22 cellular contexts compared by ENCODE assay signal in the genomic region with DNA sequence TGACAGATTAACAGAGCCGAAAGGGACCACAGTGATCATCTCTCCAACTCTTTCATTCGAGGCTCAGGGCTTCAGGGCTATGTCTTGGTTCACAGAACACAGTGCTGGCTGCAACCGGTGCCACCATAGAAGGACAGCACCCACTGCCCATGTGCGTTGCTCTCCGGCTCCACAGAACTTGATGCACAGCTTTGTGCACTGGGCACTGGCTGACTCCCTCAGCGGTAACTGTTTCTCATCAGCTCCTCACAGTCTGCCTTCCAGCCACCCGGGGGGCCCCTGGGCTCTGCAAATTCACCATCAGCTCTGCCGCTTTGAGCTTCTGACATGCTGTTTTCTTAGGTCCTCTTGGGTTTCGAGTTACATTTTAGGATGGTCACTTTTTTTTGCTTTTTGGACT.
DNase-seq lines count a peak whose midpoint lies in the region; ATAC-seq and TF ChIP-seq lines count a peak whose summit lies in the region.
"Had no signal": no experiment of that assay in that cellular context is flagged by ENCODE, and none has a peak within 500 bp of the region (broad histone marks: within the 10 kb centered on the region; RNA-seq: fewer than 3 reads in every experiment).

No MANE protein-coding gene starts in this region.

- peak; percentile 19 for DNase-seq in activated CD8-positive, alpha-beta memory T cell treated with anti-CD3 and anti-CD28 coated beads for 24 hours
- DNase-seq in activated CD8-positive, alpha-beta memory T cell treated with anti-CD3 and anti-CD28 coated beads, Interleukin-2, amount 10 ng/mL, durations not matched to agents 7 days and 5 days, result no peak
- peak; percentile 18 for DNase-seq in left lobe of liver (ENCODE audit: low spot score)
- DNase-seq in sigmoid colon, result peak; percentile 41
- DNase-seq in HAP-1 (ENCODE audit: low spot score in 2 of 2), result no peak
- no peak for DNase-seq in cardiac septum (ENCODE audit: low spot score)
- no peak for DNase-seq in left cardiac atrium
- DNase-seq: Caco-2; CD4-positive, CD25-positive, alpha-beta regulatory T cell; CD8-positive, alpha-beta T cell; DMS 273 treated with DMSO at 0.1 percent for 48 hours; DMS79; EL; GDM1; GM23248; HCEC 1CT had no signal

- intact Hi-C loops in sigmoid colon (cut with DNase I) (loop anchor here (10.0 kb wide), 1 partner anchor 920 kb away; a partner anchor contains a TSS), cardiac septum (cut with DNase I) (loop anchor here (5.0 kb wide), 1 partner anchor 1213 kb away; no protein-coding TSS in a partner anchor), left cardiac atrium (cut with DNase I) (loop anchor here in 1 of 2 donors (5.0 kb wide), 2 partner anchors 1213 to 1263 kb away; no protein-coding TSS in a partner anchor)

- H3K27me3 Mint-ChIP-seq in activated CD8-positive, alpha-beta memory T cell treated with anti-CD3 and anti-CD28 coated beads, Interleukin-2, amount 10 ng/mL, durations not matched to agents 7 days and 5 days, result peaks cover 8% of the 10 kb centered on the region

- H3K9me3 Mint-ChIP-seq in activated CD8-positive, alpha-beta memory T cell treated with anti-CD3 and anti-CD28 coated beads, Interleukin-2, amount 10 ng/mL, durations not matched to agents 7 days and 5 days (ENCODE audit: low read depth), result no peaks in the 10 kb centered on the region
- H3K9me3 Mint-ChIP-seq: CD8-positive, alpha-beta T cell had no signal

- H3K27ac ChIP-seq in sigmoid colon, result no peak overlapping the region
- H3K27ac ChIP-seq: 22Rv1, BLaER1, C4-2B, GM23248 had no signal

- H3K36me3 ChIP-seq in sigmoid colon (no peaks in the 10 kb centered on the region), HAP-1 (replicated peaks) (no peaks in the 10 kb centered on the region)
- H3K36me3 ChIP-seq: BLaER1 had no signal

- peaks cover 0 to 9% (median 0%) of the 10 kb centered on the region in 4 donors for H3K4me1 ChIP-seq in sigmoid colon
- no peaks in the 10 kb centered on the region for H3K4me1 ChIP-seq in HAP-1
- H3K4me1 ChIP-seq: BLaER1, Caco-2 had no signal

- in situ Hi-C loops in HAP-1 (cut with MboI; ENCODE audit: low sequenced_read_pairs), result no loop called here

- CTCF ChIA-PET in activated CD8-positive, alpha-beta memory T cell treated with anti-CD3 and anti-CD28 coated beads, Interleukin-2, amount 10 ng/mL, durations not matched to agents 7 days and 5 days (lab: Charles Lee), result no interaction called here

- H3K4me3 ChIP-seq in sigmoid colon (no peak overlapping the region), HAP-1 (no peak overlapping the region)
- H3K4me3 ChIP-seq: BLaER1, GM12878, GM23248 had no signal

- H3K4me3 Mint-ChIP-seq in activated CD8-positive, alpha-beta memory T cell treated with anti-CD3 and anti-CD28 coated beads, Interleukin-2, amount 10 ng/mL, durations not matched to agents 7 days and 5 days, result no peak overlapping the region
- H3K4me3 Mint-ChIP-seq: B cell; CD4-positive, CD25-positive, alpha-beta regulatory T cell; CD8-positive, alpha-beta T cell had no signal

- no peaks in the 10 kb centered on the region for H3K27me3 ChIP-seq in sigmoid colon
- no peaks in the 10 kb centered on the region for H3K27me3 ChIP-seq in HAP-1 (ENCODE audit: low read depth)
- H3K27me3 ChIP-seq: BLaER1 had no signal

- H3K9me3 ChIP-seq in sigmoid colon (no peaks in the 10 kb centered on the region), HAP-1 (no peaks in the 10 kb centered on the region)
- H3K9me3 ChIP-seq: BLaER1, Caco-2 had no signal

- H3K27ac Mint-ChIP-seq in activated CD8-positive, alpha-beta memory T cell treated with anti-CD3 and anti-CD28 coated beads, Interleukin-2, amount 10 ng/mL, durations not matched to agents 7 days and 5 days, result no peak overlapping the region
- H3K27ac Mint-ChIP-seq: B cell; CD4-positive, CD25-positive, alpha-beta regulatory T cell; CD8-positive, alpha-beta T cell had no signal

- no peak for ATAC-seq in activated CD8-positive, alpha-beta memory T cell treated with anti-CD3 and anti-CD28 coated beads, Interleukin-2, amount 10 ng/mL, durations not matched to agents 7 days and 5 days
- ATAC-seq in left lobe of liver, result no peak
- ATAC-seq in left cardiac atrium, result no peak
- no peak for ATAC-seq in HG03354 (IDR thresholded peaks at IDR 0.05; ENCODE audit: poor library complexity, severe bottlenecking, unreplicated experiment)
- ATAC-seq: CD8-positive, alpha-beta T cell; GM12878 had no signal

- WGBS in sigmoid colon, 2 donors, result 84 to 90% methylated on average over 9 of the region's 9 CpGs

- no peak for TF ChIP-seq CTCF in sigmoid colon (IDR thresholded peaks at IDR 0.05)

- no peak for TF ChIP-seq POLR2A in sigmoid colon (IDR thresholded peaks at IDR 0.05)

- no peaks in the 10 kb centered on the region for H3K36me3 Mint-ChIP-seq in activated CD8-positive, alpha-beta memory T cell treated with anti-CD3 and anti-CD28 coated beads, Interleukin-2, amount 10 ng/mL, durations not matched to agents 7 days and 5 days
- H3K36me3 Mint-ChIP-seq: CD4-positive, CD25-positive, alpha-beta regulatory T cell; CD8-positive, alpha-beta T cell had no signal

- no peaks in the 10 kb centered on the region for H3K4me1 Mint-ChIP-seq in activated CD8-positive, alpha-beta memory T cell treated with anti-CD3 and anti-CD28 coated beads, Interleukin-2, amount 10 ng/mL, durations not matched to agents 7 days and 5 days
- H3K4me1 Mint-ChIP-seq: B cell; CD4-positive, CD25-positive, alpha-beta regulatory T cell had no signal

- no peak for TF ChIP-seq EP300 in sigmoid colon (IDR thresholded peaks at IDR 0.05)

Comparison
In these comparisons a context has a peak if more than half of its experiments do, and no peak if none do; other contexts are left out.
1. DNase-seq: peak in activated CD8-positive, alpha-beta memory T cell treated with anti-CD3 and anti-CD28 coated beads for 24 hours (single experiment), left lobe of liver (single experiment) and sigmoid colon (single experiment); none in activated CD8-positive, alpha-beta memory T cell treated with anti-CD3 and anti-CD28 coated beads, Interleukin-2, amount 10 ng/mL, durations not matched to agents 7 days and 5 days (single experiment), HAP-1 (0 of 2), cardiac septum (single experiment) and left cardiac atrium (single experiment).